In genomic region chr12:132156926-132157325, GRCh38 we compare ENCODE assay signal across 1 cellular context.
A peak's percentile ranks its signal among the peaks of the same experiment; 100 is the strongest.
TF ChIP-seq lines count a peak whose summit lies in the region.

No MANE protein-coding gene starts in this region.

TF ChIP-seq in HEK293, 187 proteins besides CTCF, POLR2A, EP300 and RAD21:
- 0 out of 2 replicates have a peak, but pooled peaks have one; percentile 29 for TF ChIP-seq ZNF621 (tag by site-specific recombination; IDR thresholded peaks at IDR 0.05)
- TF ChIP-seq GLI2 (tag by site-specific recombination; IDR thresholded peaks at IDR 0.05; ENCODE audit: borderline replicate concordance, low read depth): no peak
- TF ChIP-seq ZNF544 (tag by site-specific recombination; IDR thresholded peaks at IDR 0.05): 0 out of 2 replicates have a peak, but pooled peaks have one; percentile 22
- TF ChIP-seq ZNF791 (tag by site-specific recombination; IDR thresholded peaks at IDR 0.05): no peak
- TF ChIP-seq ZNF148 (tag by site-specific recombination; IDR thresholded peaks at IDR 0.05; ENCODE audit: borderline replicate concordance): peak; percentile 84; the same call in 1 of the 2 replicates
- peak; percentile 86 for TF ChIP-seq ZNF785 (tag by site-specific recombination; IDR thresholded peaks at IDR 0.05)
- no peak for TF ChIP-seq SP2 (tag by site-specific recombination; IDR thresholded peaks at IDR 0.05)
- TF ChIP-seq ZNF707 (tag by site-specific recombination; IDR thresholded peaks at IDR 0.05): peak; percentile 54
- no peak for TF ChIP-seq BCL11B (tag by site-specific recombination; IDR thresholded peaks at IDR 0.05; ENCODE audit: low read depth)
- TF ChIP-seq ZNF473 (tag by site-specific recombination; IDR thresholded peaks at IDR 0.05): peak; percentile 74; the same call in 1 of the 2 replicates
- peak; percentile 73; the same call in 1 of the 2 replicates for TF ChIP-seq ZNF670 (tag by site-specific recombination; IDR thresholded peaks at IDR 0.05; ENCODE audit: low read depth)
- TF ChIP-seq HOXA7 (CRISPR knock-in tag; IDR thresholded peaks at IDR 0.05; ENCODE audit: borderline replicate concordance): no peak
- no peak for TF ChIP-seq REST (tag by site-specific recombination; IDR thresholded peaks at IDR 0.05)
- TF ChIP-seq ZNF354C (tag by site-specific recombination; IDR thresholded peaks at IDR 0.05; ENCODE audit: borderline replicate concordance, low read depth): 0 out of 2 replicates have a peak, but pooled peaks have one; percentile 2
- 0 out of 2 replicates have a peak, but pooled peaks have one; percentile 24 for TF ChIP-seq OVOL3 (tag by site-specific recombination; IDR thresholded peaks at IDR 0.05)
- no peak for TF ChIP-seq ZNF560 (tag by site-specific recombination; IDR thresholded peaks at IDR 0.05; ENCODE audit: borderline replicate concordance)
- TF ChIP-seq GLI4 (tag by site-specific recombination; IDR thresholded peaks at IDR 0.05): no peak; the same call in 1 of the 2 replicates
- no peak for TF ChIP-seq ZBTB21 (tag by site-specific recombination; IDR thresholded peaks at IDR 0.05)
- TF ChIP-seq ZSCAN5A (tag by site-specific recombination; IDR thresholded peaks at IDR 0.05): 0 out of 2 replicates have a peak, but pooled peaks have one; percentile 35
- TF ChIP-seq ZNF155 (tag by site-specific recombination; IDR thresholded peaks at IDR 0.05): no peak
- TF ChIP-seq ZNF248 (tag by site-specific recombination; IDR thresholded peaks at IDR 0.05): peak; percentile 10; the same call in 1 of the 2 replicates
- peak; percentile 69; the same call in 1 of the 2 replicates for TF ChIP-seq ZNF514 (tag by site-specific recombination; IDR thresholded peaks at IDR 0.05)
- TF ChIP-seq ZSCAN4 (tag by site-specific recombination; IDR thresholded peaks at IDR 0.05): peak; percentile 89
- peak; percentile 29; the same call in 1 of the 2 replicates for TF ChIP-seq ZNF837 (tag by site-specific recombination; IDR thresholded peaks at IDR 0.05)
- 0 out of 2 replicates have a peak, but pooled peaks have one; percentile 1 for TF ChIP-seq AEBP2 (tag by site-specific recombination; IDR thresholded peaks at IDR 0.05; ENCODE audit: borderline replicate concordance)
- peak; percentile 31; the same call in 1 of the 2 replicates for TF ChIP-seq ZNF2 (tag by site-specific recombination; IDR thresholded peaks at IDR 0.05)
- TF ChIP-seq SCRT1 (tag by site-specific recombination; IDR thresholded peaks at IDR 0.05; ENCODE audit: borderline replicate concordance): no peak
- TF ChIP-seq ZFP69B (tag by site-specific recombination; IDR thresholded peaks at IDR 0.05): no peak
- 0 out of 2 replicates have a peak, but pooled peaks have one; percentile 21 for TF ChIP-seq ZNF311 (tag by site-specific recombination; IDR thresholded peaks at IDR 0.05; ENCODE audit: borderline replicate concordance)
